ENCODE assay signal across 10 cellular contexts in the genomic region with DNA sequence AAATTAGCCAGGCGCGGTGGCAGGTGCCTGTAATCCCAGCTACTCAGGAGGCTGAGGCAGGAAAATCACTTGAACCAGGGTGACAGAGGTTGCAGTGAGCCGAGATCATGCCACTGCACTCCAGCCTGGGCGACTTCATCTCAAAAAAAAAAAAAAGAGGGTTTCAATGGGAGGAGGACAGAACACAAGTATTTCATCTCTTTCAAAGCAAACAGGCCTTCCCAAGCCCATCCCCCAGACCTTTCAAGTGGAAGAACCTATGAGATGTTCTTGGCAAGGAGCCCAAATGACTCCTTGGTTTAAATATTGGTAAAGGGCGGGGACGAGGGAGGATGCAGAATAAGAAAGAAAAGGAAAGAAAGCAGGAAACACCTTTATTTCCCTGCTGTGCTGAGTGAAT.
DNase-seq lines count a peak whose midpoint lies in the region; ATAC-seq and TF ChIP-seq lines count a peak whose summit lies in the region.
"Had no signal": no experiment of that assay in that cellular context is flagged by ENCODE, and none has a peak within 500 bp of the region (broad histone marks: within the 10 kb centered on the region; RNA-seq: fewer than 3 reads in every experiment).

No MANE protein-coding gene starts in this region.

- no peaks in the 10 kb centered on the region for H3K36me3 ChIP-seq in HAP-1 (replicated peaks)
- H3K36me3 ChIP-seq: suprapubic skin had no signal

- no peaks in the 10 kb centered on the region for H3K27me3 ChIP-seq in HAP-1 (ENCODE audit: low read depth)
- H3K27me3 ChIP-seq: suprapubic skin had no signal

- no peaks in the 10 kb centered on the region for H3K9me3 ChIP-seq in HAP-1
- H3K9me3 ChIP-seq: suprapubic skin had no signal

- peak overlapping the region; percentile 17 for H3K27ac Mint-ChIP-seq in chondrocyte (ENCODE audit: unreplicated experiment)
- peak overlapping the region in 8 of 10 donors; percentile 29 to 88 (median 67) for H3K27ac Mint-ChIP-seq in naive thymus-derived CD8-positive, alpha-beta T cell

- POLR2A ChIA-PET in naive thymus-derived CD8-positive, alpha-beta T cell (lab: Charles Lee), result no interaction called here

- H3K4me1 Mint-ChIP-seq in chondrocyte (ENCODE audit: low read depth), result peaks cover 39% of the 10 kb centered on the region
- peaks cover 6 to 22% (median 13%) of the 10 kb centered on the region in 4 donors for H3K4me1 Mint-ChIP-seq in naive thymus-derived CD8-positive, alpha-beta T cell

- no peaks in the 10 kb centered on the region for H3K36me3 Mint-ChIP-seq in chondrocyte (ENCODE audit: low read depth)
- peaks cover 0 to 58% (median 28%) of the 10 kb centered on the region in 3 donors for H3K36me3 Mint-ChIP-seq in naive thymus-derived CD8-positive, alpha-beta T cell

- peaks cover 9% of the 10 kb centered on the region for H3K4me1 ChIP-seq in HAP-1

- in situ Hi-C loops in HAP-1 (cut with MboI; ENCODE audit: low sequenced_read_pairs), result no loop called here

- ATAC-seq in naive thymus-derived CD8-positive, alpha-beta T cell, result no peak
- ATAC-seq in HG03175 (IDR thresholded peaks at IDR 0.05; ENCODE audit: unreplicated experiment), result no peak

- TF ChIP-seq CTCF in chondrocyte (IDR thresholded peaks at IDR 0.05), result no peak

- H3K9me3 Mint-ChIP-seq in chondrocyte (ENCODE audit: low read depth), result no peaks in the 10 kb centered on the region
- H3K9me3 Mint-ChIP-seq in naive thymus-derived CD8-positive, alpha-beta T cell, result no peaks in the 10 kb centered on the region

- no peak overlapping the region for H3K4me3 ChIP-seq in HAP-1
- H3K4me3 ChIP-seq: suprapubic skin had no signal

- peaks cover 5% of the 10 kb centered on the region for H3K27me3 Mint-ChIP-seq in chondrocyte (ENCODE audit: low read depth)
- H3K27me3 Mint-ChIP-seq in naive thymus-derived CD8-positive, alpha-beta T cell, result no peaks in the 10 kb centered on the region

- H3K4me3 Mint-ChIP-seq in chondrocyte (ENCODE audit: unreplicated experiment), result no peak overlapping the region
- H3K4me3 Mint-ChIP-seq in naive thymus-derived CD8-positive, alpha-beta T cell, result peak overlapping the region in 3 of 10 donors; percentile 7 to 39 (median 13)

- DNase-seq in HAP-1 (ENCODE audit: low spot score in 2 of 2), result peak; percentile 63 to 75
- DNase-seq in NCI-H2029 treated with DMSO at 0.1 percent for 48 hours (lab: John Stamatoyannopoulos, UW), result peak; percentile 91
- no peak for DNase-seq in chondrocyte (ENCODE audit: low spot score)
- DNase-seq in naive thymus-derived CD8-positive, alpha-beta T cell, result peak in 3 of 10 donors; percentile 3 to 40 (median 38)
- DNase-seq in COLO829 (ENCODE audit: low spot score), result no peak
- no peak for DNase-seq in activated gamma-delta T cell (lab: John Stamatoyannopoulos, UW)
- DNase-seq: central memory CD4-positive, alpha-beta T cell; stimulated activated CD4-positive, alpha-beta T cell treated with anti-CD3 and anti-CD28 coated beads, Interleukin-12 subunit alpha, Interleukin-12 subunit beta, amount 100 ng/mL, for 4 hours had no signal

Comparison
In these comparisons a context has a peak if more than half of its experiments do, and no peak if none do; other contexts are left out.
1. DNase-seq: peak in HAP-1 (2 of 2) and NCI-H2029 treated with DMSO at 0.1 percent for 48 hours (single experiment); none in chondrocyte (single experiment), COLO829 (single experiment) and activated gamma-delta T cell (single experiment).